1 cellular context compared by ENCODE assay signal in the genomic region with DNA sequence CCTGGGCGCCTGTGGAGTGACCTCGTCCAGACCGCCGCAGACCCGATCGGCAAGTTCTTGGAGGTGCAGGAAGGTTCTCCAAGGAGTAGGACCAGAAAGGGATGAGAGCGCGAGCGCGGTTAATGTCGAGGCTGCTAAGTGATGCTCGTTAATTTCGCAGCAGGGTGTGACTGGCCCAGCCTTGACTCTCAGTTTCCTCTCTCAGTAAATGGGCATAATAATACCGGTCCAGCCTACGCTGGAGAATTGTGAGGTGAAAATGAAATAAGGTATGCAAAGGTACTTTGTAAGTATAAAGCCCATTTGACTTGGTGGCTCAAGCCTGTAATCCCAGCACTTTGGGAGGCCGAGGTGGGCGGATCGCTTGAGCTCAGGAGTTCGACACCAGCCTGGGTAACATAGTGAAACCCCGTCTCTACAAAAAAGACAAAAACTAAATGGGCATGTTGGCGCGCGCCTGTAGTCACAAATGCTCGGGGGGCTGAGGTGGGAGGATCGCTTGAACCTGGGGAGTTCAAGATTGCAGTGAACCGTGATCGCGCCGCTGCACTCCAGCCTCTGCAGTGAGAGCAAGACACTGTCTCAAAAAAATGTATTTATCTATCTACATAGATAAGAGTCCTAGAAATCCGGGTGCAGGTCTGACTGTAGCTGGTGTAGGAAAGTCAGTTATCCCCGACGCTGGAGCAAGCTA.
TF ChIP-seq lines count a peak whose summit lies in the region.

No MANE protein-coding gene starts in this region.

TF ChIP-seq in K562, 482 proteins besides CTCF, POLR2A, EP300 and RAD21 (continued from another document):
- TF ChIP-seq, protein P1, sequence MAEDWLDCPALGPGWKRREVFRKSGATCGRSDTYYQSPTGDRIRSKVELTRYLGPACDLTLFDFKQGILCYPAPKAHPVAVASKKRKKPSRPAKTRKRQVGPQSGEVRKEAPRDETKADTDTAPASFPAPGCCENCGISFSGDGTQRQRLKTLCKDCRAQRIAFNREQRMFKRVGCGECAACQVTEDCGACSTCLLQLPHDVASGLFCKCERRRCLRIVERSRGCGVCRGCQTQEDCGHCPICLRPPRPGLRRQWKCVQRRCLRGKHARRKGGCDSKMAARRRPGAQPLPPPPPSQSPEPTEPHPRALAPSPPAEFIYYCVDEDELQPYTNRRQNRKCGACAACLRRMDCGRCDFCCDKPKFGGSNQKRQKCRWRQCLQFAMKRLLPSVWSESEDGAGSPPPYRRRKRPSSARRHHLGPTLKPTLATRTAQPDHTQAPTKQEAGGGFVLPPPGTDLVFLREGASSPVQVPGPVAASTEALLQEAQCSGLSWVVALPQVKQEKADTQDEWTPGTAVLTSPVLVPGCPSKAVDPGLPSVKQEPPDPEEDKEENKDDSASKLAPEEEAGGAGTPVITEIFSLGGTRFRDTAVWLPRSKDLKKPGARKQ (CRISPR knock-in tag; IDR thresholded peaks at IDR 0.05), result peak; percentile 27; the same call in 1 of the 2 replicates
- TF ChIP-seq RUNX1 (IDR thresholded peaks at IDR 0.05; ENCODE audit: low read depth), result no peak
- TF ChIP-seq, protein P2, sequence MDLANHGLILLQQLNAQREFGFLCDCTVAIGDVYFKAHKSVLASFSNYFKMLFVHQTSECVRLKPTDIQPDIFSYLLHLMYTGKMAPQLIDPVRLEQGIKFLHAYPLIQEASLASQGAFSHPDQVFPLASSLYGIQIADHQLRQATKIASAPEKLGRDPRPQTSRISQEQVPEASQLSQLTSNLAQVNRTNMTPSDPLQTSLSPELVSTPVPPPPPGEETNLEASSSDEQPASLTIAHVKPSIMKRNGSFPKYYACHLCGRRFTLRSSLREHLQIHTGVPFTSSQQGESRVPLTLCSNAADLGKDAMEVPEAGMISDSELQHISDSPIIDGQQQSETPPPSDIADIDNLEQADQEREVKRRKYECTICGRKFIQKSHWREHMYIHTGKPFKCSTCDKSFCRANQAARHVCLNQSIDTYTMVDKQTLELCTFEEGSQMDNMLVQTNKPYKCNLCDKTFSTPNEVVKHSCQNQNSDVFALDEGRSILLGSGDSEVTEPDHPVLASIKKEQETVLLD (IDR thresholded peaks at IDR 0.05), result peak; percentile 8; the same call in 1 of the 2 replicates
- no peak for TF ChIP-seq BDP1 (IDR thresholded peaks at IDR 0.05; ENCODE audit: insufficient read depth, insufficient read length)
